Comparison of ENCODE assay signal across 15 cellular contexts in the genomic region with DNA sequence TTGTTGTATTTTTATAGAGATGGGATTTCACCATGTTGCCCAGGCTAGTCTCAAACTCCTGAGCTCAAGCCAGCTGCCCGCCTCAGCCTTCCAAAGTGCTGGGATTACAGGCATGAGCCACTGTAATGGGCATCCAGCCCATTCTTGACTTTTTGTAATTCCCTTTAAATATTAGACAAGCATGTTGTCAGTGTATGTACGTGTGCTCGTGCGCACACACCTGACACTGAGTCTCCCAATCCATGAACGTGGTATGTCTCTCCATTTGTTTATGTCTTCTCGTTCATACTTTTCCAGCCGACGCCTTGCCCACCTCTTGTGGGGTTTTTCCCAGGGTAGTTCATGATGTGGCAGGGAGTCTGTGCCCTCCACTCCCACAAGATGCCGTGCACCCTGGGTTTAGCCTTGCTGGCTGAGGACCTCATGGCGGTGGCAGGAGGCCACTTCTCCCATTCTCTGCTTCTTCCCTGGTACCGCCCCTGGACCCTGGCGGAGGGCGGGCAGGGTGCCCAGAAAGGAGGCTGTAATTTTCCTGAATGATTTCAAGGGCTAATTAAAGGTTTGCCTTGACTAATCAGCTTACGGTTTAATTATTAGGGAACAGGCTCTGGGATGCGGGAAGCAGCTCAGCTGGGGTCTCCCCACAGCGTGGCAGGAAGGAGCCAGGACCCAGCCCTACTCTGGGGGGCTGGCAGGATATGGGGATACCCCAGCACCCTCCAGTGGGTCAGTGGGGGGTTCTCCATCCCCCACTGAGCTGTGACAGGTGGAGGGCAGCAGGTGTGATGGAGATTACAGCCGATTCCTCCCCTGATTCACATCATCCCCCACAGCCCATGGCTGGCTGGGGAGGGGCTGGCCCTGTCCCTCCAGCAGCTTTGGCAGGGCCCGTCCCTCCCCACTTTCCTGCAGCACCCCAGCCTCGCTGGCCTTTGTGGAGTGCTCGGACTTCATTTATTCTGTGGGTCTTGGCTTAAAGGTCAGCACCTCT. TPM values are rescaled to one million over a fixed set of nuclear protein-coding genes. Genes with fewer than 3 reads are reported as not detected.
DNase-seq lines count a peak whose midpoint lies in the region; ATAC-seq and TF ChIP-seq lines count a peak whose summit lies in the region.
"Had no signal": no experiment of that assay in that cellular context is flagged by ENCODE, and none has a peak within 500 bp of the region (broad histone marks: within the 10 kb centered on the region; RNA-seq: fewer than 3 reads in every experiment).

No MANE protein-coding gene starts in this region.

- H3K36me3 ChIP-seq in lower lobe of right lung (no peaks in the 10 kb centered on the region), uterus (no peaks in the 10 kb centered on the region)
- H3K36me3 ChIP-seq: neutrophil had no signal

- H3K9me3 ChIP-seq in lower lobe of right lung = no peaks in the 10 kb centered on the region
- H3K9me3 ChIP-seq in uterus = no peaks in the 10 kb centered on the region
- H3K9me3 ChIP-seq: neutrophil had no signal

- no peaks in the 10 kb centered on the region for H3K27me3 Mint-ChIP-seq in WTC11 (ENCODE audit: low read depth)

- intact Hi-C loops in Right ventricle myocardium inferior (cut with DNase I) (no loop called here), Right ventricle myocardium superior (cut with DNase I) (no loop called here), lower lobe of right lung (cut with DNase I) (no loop called here), uterus (cut with DNase I; ENCODE audit: low total_unique reads) (loop anchor here (10.0 kb wide), 1 partner anchor 1526 kb away; no protein-coding TSS in a partner anchor)

- DNase-seq in Right ventricle myocardium inferior (ENCODE audit: missing footprints) = peak; percentile 54
- no peak for DNase-seq in Right ventricle myocardium superior
- no peak for DNase-seq in WTC11 (ENCODE audit: low spot score)
- no peak for DNase-seq in lower lobe of right lung
- DNase-seq in uterus = no peak
- DNase-seq in GF-D8 (lab: John Stamatoyannopoulos, UW) = no peak
- DNase-seq in inferior parietal cortex (ENCODE audit: extremely low spot score) = no peak
- DNase-seq in NCI-H1694 treated with DMSO at 0.1 percent for 48 hours (lab: John Stamatoyannopoulos, UW) = no peak
- DNase-seq: left ventricle myocardium superior; NCI-H146; NK-92 treated with Interleukin-12 subunit alpha and Interleukin-12 subunit beta, amount 100 ng/mL, for 24 hours had no signal

- peak overlapping the region; percentile 41 for H3K27ac ChIP-seq in lower lobe of right lung
- peak overlapping the region; percentile 32 to 42 for H3K27ac ChIP-seq in uterus
- H3K27ac ChIP-seq: epithelial cell of prostate, neutrophil had no signal

- POLR2A ChIA-PET in WTC11 (lab: Charles Lee) = interaction anchor here (0.6 kb wide), 1 partner anchor 297 kb away, joined by 3 read pairs; the partner anchor contains the start of gene RPS16

- peak overlapping the region; percentile 30 for H3K4me3 ChIP-seq in lower lobe of right lung
- H3K4me3 ChIP-seq in uterus = no peak overlapping the region
- H3K4me3 ChIP-seq: skin epidermis had no signal

- 0 out of 2 replicates have a peak overlapping the region, but pooled peaks have one; percentile 29 for H3K4me3 Mint-ChIP-seq in WTC11

- CTCF ChIA-PET in WTC11 (lab: Charles Lee) = interaction anchor here (0.9 kb wide), 1 partner anchor 16 kb away, joined by 3 read pairs; no protein-coding TSS in a partner anchor

- peaks cover 86% of the 10 kb centered on the region for H3K4me1 Mint-ChIP-seq in WTC11

- peaks cover 56% of the 10 kb centered on the region for H3K4me1 ChIP-seq in lower lobe of right lung
- peaks cover 0 to 10% of the 10 kb centered on the region in 2 donors for H3K4me1 ChIP-seq in uterus

- no peak for ATAC-seq in Right ventricle myocardium inferior
- ATAC-seq in Right ventricle myocardium superior (ENCODE audit: poor library complexity) = no peak
- ATAC-seq in WTC11 = no peak
- ATAC-seq in lower lobe of right lung = no peak
- ATAC-seq: left ventricle myocardium superior had no signal

- TF ChIP-seq CTCF in WTC11 (IDR thresholded peaks at IDR 0.05) (no peak), lower lobe of right lung (IDR thresholded peaks at IDR 0.05) (no peak), uterus (IDR thresholded peaks at IDR 0.05) (no peak)

- peak overlapping the region; percentile 85 for H3K27ac Mint-ChIP-seq in WTC11

- H3K36me3 Mint-ChIP-seq in WTC11 = no peaks in the 10 kb centered on the region

- H3K27me3 ChIP-seq in lower lobe of right lung (ENCODE audit: low read depth) = no peaks in the 10 kb centered on the region
- H3K27me3 ChIP-seq in uterus = no peaks in the 10 kb centered on the region
- H3K27me3 ChIP-seq: neutrophil had no signal

- no peaks in the 10 kb centered on the region for H3K9me3 Mint-ChIP-seq in WTC11

- no peak for TF ChIP-seq POLR2A in uterus (IDR thresholded peaks at IDR 0.05)

TF ChIP-seq in WTC11, 78 proteins besides CTCF, POLR2A, EP300 and RAD21 (continues in another document):
- TF ChIP-seq CREM (CRISPR knock-in tag; IDR thresholded peaks at IDR 0.05) (no peak), ZBTB21 (CRISPR knock-in tag; IDR thresholded peaks at IDR 0.05; ENCODE audit: borderline replicate concordance) (no peak), GRHL2 (CRISPR knock-in tag; IDR thresholded peaks at IDR 0.05; ENCODE audit: insufficient replicate concordance, severe bottlenecking) (no peak), ERG (CRISPR knock-in tag; IDR thresholded peaks at IDR 0.05) (no peak), ELF4 (CRISPR knock-in tag; IDR thresholded peaks at IDR 0.05; ENCODE audit: low read depth) (no peak), SOX15 (CRISPR knock-in tag; IDR thresholded peaks at IDR 0.05) (no peak), ZNF263 (CRISPR knock-in tag; IDR thresholded peaks at IDR 0.05; ENCODE audit: low read depth) (no peak), NFATC4 (CRISPR knock-in tag; IDR thresholded peaks at IDR 0.05) (no peak), RORB (CRISPR knock-in tag; IDR thresholded peaks at IDR 0.05) (no peak), ZBTB43 (CRISPR knock-in tag; IDR thresholded peaks at IDR 0.05) (no peak), HMGA2 (CRISPR knock-in tag; IDR thresholded peaks at IDR 0.05) (no peak)
- TF ChIP-seq, protein P1, sequence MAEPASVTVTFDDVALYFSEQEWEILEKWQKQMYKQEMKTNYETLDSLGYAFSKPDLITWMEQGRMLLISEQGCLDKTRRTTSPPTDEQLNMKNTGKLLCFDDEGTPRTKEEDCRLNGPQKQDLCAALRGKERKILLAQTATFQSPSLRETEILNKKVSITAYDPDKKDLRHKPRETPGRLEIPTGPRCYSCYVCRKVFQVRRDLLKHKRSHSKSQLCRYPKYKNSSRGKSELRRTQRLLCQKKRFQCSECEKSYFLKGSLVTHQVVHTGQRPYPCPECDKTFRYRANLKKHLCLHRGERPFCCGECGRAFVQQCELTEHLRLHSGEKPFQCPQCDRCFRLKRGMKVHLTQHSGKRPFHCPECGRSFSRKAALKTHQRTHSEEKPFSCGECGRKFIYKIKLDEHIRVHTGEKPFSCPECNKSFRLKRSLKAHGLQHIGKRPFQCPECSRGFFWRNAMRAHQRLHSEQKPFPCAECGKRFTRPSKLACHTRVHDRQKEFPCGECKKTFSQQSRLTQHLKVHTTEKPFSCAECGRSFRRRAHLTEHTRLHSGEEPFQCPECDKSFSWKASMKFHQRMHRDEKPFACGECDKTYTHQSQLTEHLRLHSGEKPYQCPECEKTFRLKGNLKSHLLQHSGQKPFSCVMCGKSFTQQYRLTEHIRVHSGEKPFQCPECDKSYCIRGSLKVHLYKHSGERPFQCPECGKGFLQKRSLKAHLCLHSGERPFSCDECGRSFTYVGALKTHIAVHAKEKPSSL (CRISPR knock-in tag; conservative IDR thresholded peaks at IDR 0.05) = no peak
- TF ChIP-seq, protein P2, sequence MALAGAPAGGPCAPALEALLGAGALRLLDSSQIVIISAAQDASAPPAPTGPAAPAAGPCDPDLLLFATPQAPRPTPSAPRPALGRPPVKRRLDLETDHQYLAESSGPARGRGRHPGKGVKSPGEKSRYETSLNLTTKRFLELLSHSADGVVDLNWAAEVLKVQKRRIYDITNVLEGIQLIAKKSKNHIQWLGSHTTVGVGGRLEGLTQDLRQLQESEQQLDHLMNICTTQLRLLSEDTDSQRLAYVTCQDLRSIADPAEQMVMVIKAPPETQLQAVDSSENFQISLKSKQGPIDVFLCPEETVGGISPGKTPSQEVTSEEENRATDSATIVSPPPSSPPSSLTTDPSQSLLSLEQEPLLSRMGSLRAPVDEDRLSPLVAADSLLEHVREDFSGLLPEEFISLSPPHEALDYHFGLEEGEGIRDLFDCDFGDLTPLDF (CRISPR knock-in tag; IDR thresholded peaks at IDR 0.05) = no peak

RNA-seq across cellular contexts. Expression of gene PAK4, which starts 12.9 kb away (rescaled TPM):
- 16.2 TPM for total RNA-seq in Right ventricle myocardium inferior
- total RNA-seq in Right ventricle myocardium superior = 14.0 TPM
- 69.8 to 77.7 TPM (median 73.9 TPM) in 3 replicates for total RNA-seq in WTC11 (2021)
- total RNA-seq in lower lobe of right lung = 73.0 TPM
- 10 to 100 TPM in 3 of 4 donors, under 1 TPM in 1; 0.26 to 57.4 (median 24.3) TPM for total RNA-seq in uterus

RNA-seq across cellular contexts. Expression of gene ACP7, which starts 54.3 kb away (rescaled TPM):
- total RNA-seq in Right ventricle myocardium inferior = not detected
- total RNA-seq in Right ventricle myocardium superior = not detected
- total RNA-seq in WTC11 (2021) = 0.09 to 0.11 TPM (median 0.11 TPM) in 3 replicates
- total RNA-seq in lower lobe of right lung = not detected
- under 1 TPM in 1 of 4 donors, not detected in 3; 0.55 TPM for total RNA-seq in uterus
- total RNA-seq: left ventricle myocardium superior, temporal lobe had no signal

RNA-seq across cellular contexts. Expression of gene NCCRP1, which starts 58.2 kb away (rescaled TPM):
- total RNA-seq in Right ventricle myocardium inferior = not detected
- total RNA-seq in Right ventricle myocardium superior = not detected
- total RNA-seq in WTC11 (2021) = 2.0 to 2.5 TPM (median 2.2 TPM) in 3 replicates
- total RNA-seq in lower lobe of right lung = 0.86 TPM
- total RNA-seq in uterus = not detected
- total RNA-seq: left ventricle myocardium superior, temporal lobe had no signal
